In the genomic region with DNA sequence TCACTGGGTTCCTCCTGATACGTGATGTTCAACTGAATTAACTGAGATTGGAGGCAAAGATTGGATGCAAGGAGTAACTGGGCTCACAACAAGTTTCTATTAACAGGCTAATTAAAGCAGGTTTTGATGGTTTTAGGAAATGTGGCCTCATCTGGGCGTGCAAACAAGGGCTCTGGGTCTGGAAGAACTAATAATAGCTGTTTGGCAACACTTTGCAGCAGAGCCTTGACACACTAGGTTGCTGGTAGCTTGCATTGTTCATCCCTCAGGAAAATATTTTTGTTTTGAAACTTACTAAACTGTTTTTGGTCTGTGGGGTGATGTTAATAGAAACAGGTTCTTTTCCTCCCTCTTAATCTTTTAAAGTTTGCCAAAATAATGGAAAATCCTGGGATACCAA, we compare ENCODE assay signal across 22 cellular contexts.
"Had no signal": no experiment of that assay in that cellular context is flagged by ENCODE, and none has a peak within 500 bp of the region (broad histone marks: within the 10 kb centered on the region; RNA-seq: fewer than 3 reads in every experiment).

No MANE protein-coding gene starts in this region.

- DNase-seq: cerebellar nuclear complex; effector CD4-positive, alpha-beta T cell; endodermal cell; foreskin keratinocyte; islet precursor cell; left lung; mesenchymal stem cell; midbrain; nucleus accumbens; pancreas; right lobe of liver; stimulated activated CD4-positive, alpha-beta T cell treated with anti-CD3 and anti-CD28 coated beads, Interleukin-15, amount 100 ng/mL, for 24 hours; stimulated activated CD4-positive, alpha-beta T cell treated with anti-CD3 and anti-CD28 coated beads, Interleukin-1b, Interleukin-23, amount 100 ng/mL, for 48 hours; stimulated activated CD4-positive, alpha-beta T cell treated with anti-CD3 and anti-CD28 coated beads, Interleukin-4, amount 100 ng/mL, for 24 hours; substantia nigra; trophoblast cell had no signal

- H3K27ac ChIP-seq: cardiac muscle cell, foreskin keratinocyte, left lung, neural progenitor cell, pancreas, right lobe of liver had no signal

- H2AFZ ChIP-seq: neural progenitor cell had no signal

- H3K9me3 ChIP-seq: left lung, pancreas, right lobe of liver had no signal

- H3K9ac ChIP-seq: neural progenitor cell had no signal

- H3K27me3 ChIP-seq: left lung, pancreas, right lobe of liver had no signal

- ATAC-seq: esophagus mucosa; foreskin keratinocyte; left lung; natural killer cell treated with Interleukin-12 subunit alpha and Interleukin-12 subunit beta and Interleukin-15 and Interleukin-18, amount 100 ng/mL, for 72 hours; pancreas; right lobe of liver; stimulated activated memory B cell treated with anti-CD40 and anti-IgM and Interleukin-4, amounts not matched to agents 10 μg/mL and 1 μg/mL and 100 μg/mL, for 72 hours had no signal

- H3K4me3 ChIP-seq: cardiac muscle cell, left lung, lung, neural progenitor cell, pancreas, right lobe of liver had no signal

- H3K36me3 ChIP-seq: cardiac muscle cell, left lung, neural progenitor cell, pancreas, right lobe of liver had no signal

- H3K4me1 ChIP-seq: foreskin keratinocyte, right lobe of liver had no signal
